In the genomic region with DNA sequence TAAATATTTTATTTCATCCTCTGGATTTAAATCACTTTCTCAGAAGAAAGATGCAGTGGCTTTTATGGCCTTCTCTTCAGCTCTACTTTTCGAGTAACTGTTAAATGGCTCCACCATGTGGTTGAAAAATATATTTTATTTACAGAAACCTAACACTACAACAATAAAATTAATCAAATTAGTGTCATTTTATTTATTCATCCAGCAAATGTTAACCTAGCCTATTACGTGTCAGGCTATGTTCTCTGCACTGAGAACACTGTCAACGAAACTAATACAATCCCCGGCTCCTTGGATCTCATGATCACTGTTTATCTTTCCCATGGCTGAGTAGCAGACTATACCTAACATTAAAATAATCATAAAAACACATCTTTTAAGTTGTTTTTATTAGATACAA, we compare ENCODE assay signal across 8 cellular contexts.
A peak's percentile ranks its signal among the peaks of the same experiment; 100 is the strongest.
DNase-seq lines count a peak whose midpoint lies in the region; ATAC-seq and TF ChIP-seq lines count a peak whose summit lies in the region.

No MANE protein-coding gene starts in this region.

- no peaks in the 10 kb centered on the region for H3K36me3 ChIP-seq in thoracic aorta

- no peak overlapping the region for H3K27ac ChIP-seq in thoracic aorta

- TF ChIP-seq CTCF in thoracic aorta (IDR thresholded peaks at IDR 0.05), result peak; percentile 27

- no peaks in the 10 kb centered on the region for H3K4me1 ChIP-seq in thoracic aorta (ENCODE audit: control insufficient read depth in 1 of 2, low read depth in 2 of 2)

- DNase-seq in NCI-H510A treated with DMSO at 0.1 percent for 48 hours (lab: John Stamatoyannopoulos, UW) (peak; percentile 51), NCI-H510A (lab: John Stamatoyannopoulos, UW) (no peak), OCI-M1 (lab: John Stamatoyannopoulos, UW) (peak; percentile 70), fibroblast of peridontal ligament (ENCODE audit: extremely low read depth) (peak; percentile 63), thoracic aorta (ENCODE audit: low spot score) (no peak), amniotic stem cell (lab: John Stamatoyannopoulos, UW) (no peak)
- DNase-seq in stimulated activated CD4-positive, alpha-beta T cell treated with anti-CD3 and anti-CD28 coated beads, Interleukin-2, amount 100 ng/mL, for 24 hours, result no peak

- H3K27me3 ChIP-seq in thoracic aorta (replicated peaks; ENCODE audit: insufficient read depth), result no peaks in the 10 kb centered on the region

- no peak overlapping the region for H3K4me3 ChIP-seq in thoracic aorta

- no peaks in the 10 kb centered on the region for H3K9me3 ChIP-seq in thoracic aorta

- peak; percentile 65 for ATAC-seq in HG03103 (IDR thresholded peaks at IDR 0.05; ENCODE audit: low read depth, unreplicated experiment)
- ATAC-seq in thoracic aorta (ENCODE audit: insufficient number of reproducible peaks, low FRiP score, low read depth), result no peak

Comparison
In these comparisons a context has a peak if more than half of its experiments do, and no peak if none do; other contexts are left out.
1. DNase-seq: peak in NCI-H510A treated with DMSO at 0.1 percent for 48 hours (single experiment), OCI-M1 (single experiment) and fibroblast of peridontal ligament (single experiment); none in NCI-H510A (single experiment), thoracic aorta (single experiment), amniotic stem cell (single experiment) and stimulated activated CD4-positive, alpha-beta T cell treated with anti-CD3 and anti-CD28 coated beads, Interleukin-2, amount 100 ng/mL, for 24 hours (0 of 2).